Comparison of ENCODE assay signal across 24 cellular contexts in genomic region chr3:57738406-57738805, GRCh38.
"Had no signal": no experiment of that assay in that cellular context is flagged by ENCODE, and none has a peak within 500 bp of the region (broad histone marks: within the 10 kb centered on the region; RNA-seq: fewer than 3 reads in every experiment).

No MANE protein-coding gene starts in this region.

- H3K9me3 ChIP-seq: esophagus muscularis mucosa, left lung, ovary, prostate gland, spleen, suprapubic skin, tibial artery, upper lobe of right lung had no signal

- H3K4me1 ChIP-seq: left lung, prostate gland, spleen, suprapubic skin, tibial artery, upper lobe of right lung had no signal

- H3K4me3 ChIP-seq: esophagus muscularis mucosa, left lung, ovary, prostate gland, spleen, suprapubic skin, tibial artery, upper lobe of right lung had no signal

- DNase-seq: activated CD4-positive, alpha-beta T cell treated with anti-CD3 and anti-CD28 coated beads for 4 hours; activated CD4-positive, alpha-beta T cell treated with anti-CD3 and anti-CD28 coated beads, Interleukin-2, amount 50 U/mL, for 4 hours; activated effector memory CD4-positive, alpha-beta T cell treated with Interleukin-2 at 50 U/mL for 16 hours; activated naive CD4-positive, alpha-beta T cell treated with Interleukin-2 at 50 U/mL for 16 hours; activated T-cell treated with anti-CD3 and anti-CD28 coated beads for 4 hours; anterior cingulate cortex; dermis blood vessel endothelial cell; effector CD4-positive, alpha-beta T cell; glutamatergic neuron; kidney glomerular epithelial cell; left lung; naive B cell; nephron progenitor cell; ovary; spleen; stimulated activated naive CD4-positive, alpha-beta T cell; SW 1271; T-helper 9 cell; tibial artery; upper lobe of right lung had no signal

- H3K27ac ChIP-seq: esophagus muscularis mucosa, left lung, prostate gland, spleen, suprapubic skin, tibial artery, upper lobe of right lung, VCaP had no signal

- ATAC-seq: left lung, upper lobe of right lung had no signal

- H3K36me3 ChIP-seq: esophagus muscularis mucosa, left lung, ovary, prostate gland, spleen, suprapubic skin, tibial artery, upper lobe of right lung had no signal

- H3K27me3 ChIP-seq: esophagus muscularis mucosa, left lung, ovary, spleen, suprapubic skin, tibial artery, upper lobe of right lung had no signal
